ENCODE assay signal across 9 cellular contexts in genomic region chr1:1628656-1629429, GRCh38. TPM values are rescaled to one million over a fixed set of nuclear protein-coding genes. Genes with fewer than 3 reads are reported as not detected.
DNase-seq lines count a peak whose midpoint lies in the region; ATAC-seq and TF ChIP-seq lines count a peak whose summit lies in the region.
"Had no signal": no experiment of that assay in that cellular context is flagged by ENCODE, and none has a peak within 500 bp of the region (broad histone marks: within the 10 kb centered on the region; RNA-seq: fewer than 3 reads in every experiment).

No MANE protein-coding gene starts in this region.

- H3K9me3 ChIP-seq in CD4-positive, alpha-beta T cell (ENCODE audit: control insufficient read depth, low read length): no peaks in the 10 kb centered on the region
- H3K9me3 ChIP-seq in OCI-LY1 (ENCODE audit: low read length) (no peaks in the 10 kb centered on the region), neural progenitor cell (ENCODE audit: low read depth) (no peaks in the 10 kb centered on the region), prostate gland (no peaks in the 10 kb centered on the region)

- TF ChIP-seq CTCF in CD4-positive, alpha-beta T cell (IDR thresholded peaks at IDR 0.05): no peak
- TF ChIP-seq CTCF in OCI-LY1 (IDR thresholded peaks at IDR 0.05; ENCODE audit: low read length) (no peak), neural progenitor cell (IDR thresholded peaks at IDR 0.05) (no peak), prostate gland (IDR thresholded peaks at IDR 0.05) (no peak)

- no peaks in the 10 kb centered on the region for H4K20me1 ChIP-seq in OCI-LY1 (ENCODE audit: insufficient read depth, low read length)
- H4K20me1 ChIP-seq in neural progenitor cell (ENCODE audit: low read depth): peaks cover 14% of the 10 kb centered on the region

- peak overlapping the region; percentile 83 for H3K4me2 ChIP-seq in OCI-LY1 (ENCODE audit: low read length)
- H3K4me2 ChIP-seq in neural progenitor cell: no peak overlapping the region

- H3K4me1 Mint-ChIP-seq in CD4-positive, alpha-beta T cell (ENCODE audit: low read depth): peaks cover 9% of the 10 kb centered on the region
- peaks cover 2% of the 10 kb centered on the region for H3K4me1 Mint-ChIP-seq in activated naive CD8-positive, alpha-beta T cell treated with anti-CD3 and anti-CD28 coated beads, Interleukin-2, amount 10 ng/mL, durations not matched to agents 7 days and 5 days
- peaks cover 2% of the 10 kb centered on the region for H3K4me1 Mint-ChIP-seq in neural progenitor cell

- H3K4me3 Mint-ChIP-seq in CD4-positive, alpha-beta T cell: peak overlapping the region; percentile 30
- H3K4me3 Mint-ChIP-seq in activated naive CD8-positive, alpha-beta T cell treated with anti-CD3 and anti-CD28 coated beads, Interleukin-2, amount 10 ng/mL, durations not matched to agents 7 days and 5 days: peak overlapping the region; percentile 37
- H3K4me3 Mint-ChIP-seq in neural progenitor cell: no peak overlapping the region

- peak in 3 of 10 experiments; percentile 26 to 45 (median 35) for DNase-seq in CD4-positive, alpha-beta T cell
- DNase-seq in activated naive CD8-positive, alpha-beta T cell treated with anti-CD3 and anti-CD28 coated beads, Interleukin-2, amount 10 ng/mL, durations not matched to agents 7 days and 5 days: peak; percentile 71
- peak; percentile 44 for DNase-seq in neural progenitor cell (ENCODE audit: low spot score)
- no peak for DNase-seq in prostate gland (ENCODE audit: low spot score)
- DNase-seq in NCI-H1694 treated with DMSO at 0.1 percent for 48 hours (lab: John Stamatoyannopoulos, UW): no peak
- DNase-seq: kidney glomerular epithelial cell had no signal

- 80% methylated on average over 46 of the region's 55 CpGs for WGBS in prostate gland

- H3K4me1 ChIP-seq in OCI-LY1 (ENCODE audit: insufficient read depth, low read length, severe bottlenecking) (peaks cover 29% of the 10 kb centered on the region), neural progenitor cell (peaks cover 4% of the 10 kb centered on the region), prostate gland (replicated peaks) (no peaks in the 10 kb centered on the region)

- H3K79me2 ChIP-seq in OCI-LY1 (ENCODE audit: insufficient read depth, low read length) (no peaks in the 10 kb centered on the region), neural progenitor cell (ENCODE audit: low read depth) (no peaks in the 10 kb centered on the region)

- no peaks in the 10 kb centered on the region for H3K27me3 ChIP-seq in CD4-positive, alpha-beta T cell (ENCODE audit: control insufficient read depth, insufficient read depth, low read length)
- H3K27me3 ChIP-seq in OCI-LY1 (ENCODE audit: insufficient read depth, low read length) (no peaks in the 10 kb centered on the region), neural progenitor cell (peaks cover 38% of the 10 kb centered on the region), prostate gland (replicated peaks; ENCODE audit: insufficient read depth) (peaks cover 9% of the 10 kb centered on the region)

- no peaks in the 10 kb centered on the region for H3K9me2 ChIP-seq in OCI-LY1 (ENCODE audit: low read depth, low read length)

- peak; percentile 11 for ATAC-seq in CD4-positive, alpha-beta T cell (ENCODE audit: poor library complexity)
- ATAC-seq in activated naive CD8-positive, alpha-beta T cell treated with anti-CD3 and anti-CD28 coated beads, Interleukin-2, amount 10 ng/mL, durations not matched to agents 7 days and 5 days (ENCODE audit: low read depth): peak; percentile 25
- ATAC-seq in GM19023 (IDR thresholded peaks at IDR 0.05; ENCODE audit: unreplicated experiment) (no peak), HG03175 (IDR thresholded peaks at IDR 0.05; ENCODE audit: unreplicated experiment) (no peak)

- peaks cover 3% of the 10 kb centered on the region for H3K36me3 Mint-ChIP-seq in CD4-positive, alpha-beta T cell (ENCODE audit: low read depth)
- H3K36me3 Mint-ChIP-seq in activated naive CD8-positive, alpha-beta T cell treated with anti-CD3 and anti-CD28 coated beads, Interleukin-2, amount 10 ng/mL, durations not matched to agents 7 days and 5 days: peaks cover 2% of the 10 kb centered on the region
- H3K36me3 Mint-ChIP-seq in neural progenitor cell: no peaks in the 10 kb centered on the region

- intact Hi-C loops in CD4-positive, alpha-beta T cell (cut with DNase I, micrococcal nuclease): no loop called here
- intact Hi-C loops in prostate gland (cut with DNase I): loop anchor here (10.0 kb wide), 1 partner anchor 46 kb away; no protein-coding TSS in a partner anchor

- H3K9me3 Mint-ChIP-seq in CD4-positive, alpha-beta T cell: no peaks in the 10 kb centered on the region
- H3K9me3 Mint-ChIP-seq in activated naive CD8-positive, alpha-beta T cell treated with anti-CD3 and anti-CD28 coated beads, Interleukin-2, amount 10 ng/mL, durations not matched to agents 7 days and 5 days: no peaks in the 10 kb centered on the region
- no peaks in the 10 kb centered on the region for H3K9me3 Mint-ChIP-seq in neural progenitor cell

- H3K36me3 ChIP-seq in OCI-LY1 (ENCODE audit: insufficient read depth, low read length): no peaks in the 10 kb centered on the region
- H3K36me3 ChIP-seq in neural progenitor cell: no peaks in the 10 kb centered on the region
- H3K36me3 ChIP-seq in prostate gland: no peaks in the 10 kb centered on the region

- H3F3A ChIP-seq in OCI-LY1 (ENCODE audit: insufficient read depth, low read length): no peaks in the 10 kb centered on the region
- peaks cover 4% of the 10 kb centered on the region for H3F3A ChIP-seq in neural progenitor cell (ENCODE audit: low read depth)

- H2AFZ ChIP-seq in OCI-LY1 (ENCODE audit: low read length) (no peak overlapping the region), neural progenitor cell (replicated peaks) (no peak overlapping the region)

- peak overlapping the region; percentile 74 for H3K27ac ChIP-seq in CD4-positive, alpha-beta T cell (ENCODE audit: low read depth, low read length)
- no peak overlapping the region for H3K27ac ChIP-seq in OCI-LY1 (ENCODE audit: low read depth, low read length, poor library complexity, severe bottlenecking)
- H3K27ac ChIP-seq in neural progenitor cell: no peak overlapping the region
- no peak overlapping the region for H3K27ac ChIP-seq in prostate gland

- no peak for TF ChIP-seq POLR2A in prostate gland (IDR thresholded peaks at IDR 0.05)

- POLR2A ChIA-PET in CD4-positive, alpha-beta T cell (lab: Charles Lee): interaction anchor here (0.6 to 4.7 kb wide), 7 partner anchors 10 to 55 kb away, joined by 3 to 137 read pairs (median 4); partner anchors contain the start of genes MIB2 and SSU72
- POLR2A ChIA-PET in activated naive CD8-positive, alpha-beta T cell treated with anti-CD3 and anti-CD28 coated beads, Interleukin-2, amount 10 ng/mL, durations not matched to agents 7 days and 5 days (lab: Charles Lee): interaction anchor here (0.8 to 4.5 kb wide), 4 partner anchors 10 to 50 kb away, joined by 3 to 76 read pairs (median 10); partner anchors contain the start of gene MIB2

- peak overlapping the region; percentile 45 for H3K9ac ChIP-seq in OCI-LY1 (ENCODE audit: low read length)
- no peak overlapping the region for H3K9ac ChIP-seq in neural progenitor cell

- peaks cover 5% of the 10 kb centered on the region for H3K27me3 Mint-ChIP-seq in CD4-positive, alpha-beta T cell
- H3K27me3 Mint-ChIP-seq in activated naive CD8-positive, alpha-beta T cell treated with anti-CD3 and anti-CD28 coated beads, Interleukin-2, amount 10 ng/mL, durations not matched to agents 7 days and 5 days: peaks cover 7% of the 10 kb centered on the region
- H3K27me3 Mint-ChIP-seq in neural progenitor cell (ENCODE audit: insufficient read depth, low read depth): peaks cover 6% of the 10 kb centered on the region

- H3K27ac Mint-ChIP-seq in CD4-positive, alpha-beta T cell: peak overlapping the region; percentile 33
- peak overlapping the region; percentile 21 for H3K27ac Mint-ChIP-seq in activated naive CD8-positive, alpha-beta T cell treated with anti-CD3 and anti-CD28 coated beads, Interleukin-2, amount 10 ng/mL, durations not matched to agents 7 days and 5 days
- no peak overlapping the region for H3K27ac Mint-ChIP-seq in neural progenitor cell

- H3K4me3 ChIP-seq in OCI-LY1 (ENCODE audit: low read depth, low read length, poor library complexity, severe bottlenecking) (peak overlapping the region; percentile 64), neural progenitor cell (no peak overlapping the region), prostate gland (no peak overlapping the region)

- CTCF ChIA-PET in CD4-positive, alpha-beta T cell (lab: Charles Lee): interaction anchor here (1.0 to 1.2 kb wide), 2 partner anchors 16 to 280 kb away, joined by 3 read pairs; no protein-coding TSS in a partner anchor

RNA-seq across cellular contexts. Expression of gene MMP23B, which starts 3.1 kb away (rescaled TPM):
- total RNA-seq in CD4-positive, alpha-beta T cell: 1 to 10 TPM; 3.0 to 3.7 TPM
- total RNA-seq in activated naive CD8-positive, alpha-beta T cell treated with anti-CD3 and anti-CD28 coated beads, Interleukin-2, amount 10 ng/mL, durations not matched to agents 7 days and 5 days: 1 to 10 TPM; 5.2 to 6.7 TPM
- total RNA-seq in neural progenitor cell (ENCODE audit: low replicate concordance): 4.2 and 4.7 TPM in 2 replicates
- total RNA-seq in prostate gland: 10 to 100 TPM in 1 of 2 donors, 1 to 10 TPM in 1; 4.4 to 55.4 TPM

RNA-seq across cellular contexts. Expression of gene MIB2, which starts 13.5 kb away (rescaled TPM):
- 10 to 100 TPM; 58.3 to 59.4 TPM for total RNA-seq in CD4-positive, alpha-beta T cell
- total RNA-seq in activated naive CD8-positive, alpha-beta T cell treated with anti-CD3 and anti-CD28 coated beads, Interleukin-2, amount 10 ng/mL, durations not matched to agents 7 days and 5 days: 10 to 100 TPM; 72.6 to 75.2 TPM
- total RNA-seq in neural progenitor cell (ENCODE audit: low replicate concordance) (7.5 and 71.6 TPM in 2 replicates), prostate gland (100 to 1,000 TPM in 1 of 2 donors, 10 to 100 TPM in 1; 60.6 to 152 TPM)

RNA-seq across cellular contexts. Expression of gene FNDC10, which starts 28.9 kb away (rescaled TPM):
- 1 to 10 TPM; 1.0 to 1.3 TPM for total RNA-seq in CD4-positive, alpha-beta T cell
- 1 to 10 TPM; 4.4 to 4.6 TPM for total RNA-seq in activated naive CD8-positive, alpha-beta T cell treated with anti-CD3 and anti-CD28 coated beads, Interleukin-2, amount 10 ng/mL, durations not matched to agents 7 days and 5 days
- total RNA-seq in neural progenitor cell (ENCODE audit: low replicate concordance): 2.5 and 7.8 TPM in 2 replicates
- total RNA-seq in prostate gland: 10 to 100 TPM in 1 of 2 donors, 1 to 10 TPM in 1; 3.5 to 33.3 TPM

RNA-seq across cellular contexts. Expression of gene CDK11B, which starts 30.0 kb away (rescaled TPM):
- total RNA-seq in CD4-positive, alpha-beta T cell: 10 to 100 TPM; 49.8 to 52.0 TPM
- 10 to 100 TPM; 40.8 to 42.3 TPM for total RNA-seq in activated naive CD8-positive, alpha-beta T cell treated with anti-CD3 and anti-CD28 coated beads, Interleukin-2, amount 10 ng/mL, durations not matched to agents 7 days and 5 days
- total RNA-seq in neural progenitor cell (ENCODE audit: low replicate concordance): 12.6 and 16.9 TPM in 2 replicates
- total RNA-seq in prostate gland: 10 to 100 TPM; 15.0 to 31.2 TPM

RNA-seq across cellular contexts. Expression of gene SSU72, which starts 54.2 kb away (rescaled TPM):
- total RNA-seq in CD4-positive, alpha-beta T cell: 100 to 1,000 TPM in 1 of 2 experiments, 10 to 100 TPM in 1; 95.4 to 101 TPM
- total RNA-seq in activated naive CD8-positive, alpha-beta T cell treated with anti-CD3 and anti-CD28 coated beads, Interleukin-2, amount 10 ng/mL, durations not matched to agents 7 days and 5 days: 100 to 1,000 TPM; 118 TPM
- 82.5 and 94.1 TPM in 2 replicates for total RNA-seq in neural progenitor cell (ENCODE audit: low replicate concordance)
- 100 to 1,000 TPM; 173 to 203 TPM for total RNA-seq in prostate gland

Comparison
In these comparisons a context has a peak if more than half of its experiments do, and no peak if none do; other contexts are left out.
1. ATAC-seq: peak in CD4-positive, alpha-beta T cell (single experiment) and activated naive CD8-positive, alpha-beta T cell treated with anti-CD3 and anti-CD28 coated beads, Interleukin-2, amount 10 ng/mL, durations not matched to agents 7 days and 5 days (single experiment); none in GM19023 (single experiment) and HG03175 (single experiment).
2. DNase-seq: peak in activated naive CD8-positive, alpha-beta T cell treated with anti-CD3 and anti-CD28 coated beads, Interleukin-2, amount 10 ng/mL, durations not matched to agents 7 days and 5 days (single experiment) and neural progenitor cell (single experiment); none in prostate gland (single experiment) and NCI-H1694 treated with DMSO at 0.1 percent for 48 hours (single experiment).